ENCODE assay signal across 8 cellular contexts in the genomic region with DNA sequence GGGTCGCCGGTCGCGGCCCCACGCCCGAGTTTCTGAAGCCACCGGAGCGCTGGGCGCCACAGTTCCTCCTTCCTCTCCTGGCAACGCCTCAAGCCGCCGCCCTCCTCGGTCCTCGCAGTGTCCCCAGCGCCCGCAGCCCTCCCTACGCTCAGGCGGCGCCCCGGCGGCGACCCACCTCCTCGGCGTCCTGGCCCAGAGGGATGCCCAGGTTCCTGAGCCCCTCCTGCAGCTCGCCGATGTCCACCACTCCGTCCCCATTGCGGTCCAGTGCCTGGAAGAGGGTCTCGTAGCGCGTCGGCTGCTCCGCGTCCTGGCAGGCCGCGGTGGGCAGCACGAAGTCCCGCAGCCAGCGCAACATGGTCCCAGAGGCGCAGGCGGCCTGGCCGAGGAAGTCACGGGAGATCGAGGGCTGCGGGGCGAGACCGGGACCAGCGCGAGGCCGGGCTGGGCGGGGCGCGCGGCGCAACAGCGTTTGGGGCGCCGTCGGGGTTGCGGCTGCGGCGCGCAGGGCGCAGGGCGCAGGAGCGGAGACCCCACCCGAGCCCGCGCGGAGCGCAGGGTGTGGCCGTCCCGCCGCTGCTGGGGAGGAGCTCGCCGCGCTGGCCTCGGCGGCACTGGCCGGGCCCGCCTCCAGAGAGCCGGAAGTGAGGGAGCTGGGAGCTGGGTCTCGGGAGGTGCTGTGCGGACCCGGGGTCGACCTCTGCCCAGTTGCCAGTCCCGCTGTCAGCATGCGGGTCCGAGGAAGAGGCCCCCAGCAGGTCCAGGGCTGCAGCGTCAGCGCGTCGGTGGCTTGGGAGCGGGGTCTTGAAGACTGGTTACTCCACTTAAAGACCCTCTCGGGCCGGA.
DNase-seq lines count a peak whose midpoint lies in the region; ATAC-seq and TF ChIP-seq lines count a peak whose summit lies in the region.

Gene SLC25A24 (minus strand): TSS at position 563 of the 846 bp plus-strand sequence. CDS start 205 bp downstream, at position 358.

- no peak for TF ChIP-seq CTCF in choroid plexus epithelial cell (conservative IDR thresholded peaks at IDR 0.05; ENCODE audit: low read depth, low read length)

- ATAC-seq in HG02973 (IDR thresholded peaks at IDR 0.05; ENCODE audit: unreplicated experiment): peak; percentile 66

- peak within 1 kb of the TSS; percentile 97 for H3K4me3 ChIP-seq in choroid plexus epithelial cell (ENCODE audit: low read depth, low read length)

- DNase-seq in NK-92 treated with Interleukin-12 subunit alpha and Interleukin-12 subunit beta, amount 100 ng/mL, for 24 hours (lab: John Stamatoyannopoulos, UW): peak; percentile 58
- no peak for DNase-seq in NK-92 (lab: John Stamatoyannopoulos, UW; ENCODE audit: unreplicated experiment)
- peak; percentile 89 for DNase-seq in NCI-H2227 (lab: John Stamatoyannopoulos, UW; ENCODE audit: unreplicated experiment)
- peak; percentile 59 to 65 for DNase-seq in activated CD4-positive, alpha-beta T cell treated with anti-CD3 and anti-CD28 coated beads for 24 hours (ENCODE audit: low read depth in 2 of 2)
- DNase-seq in choroid plexus epithelial cell (ENCODE audit: low read depth): peak; percentile 77
- peak; percentile 61 for DNase-seq in kidney glomerular epithelial cell (lab: John Stamatoyannopoulos, UW)
- DNase-seq in stimulated activated CD4-positive, alpha-beta T cell treated with anti-CD3 and anti-CD28 coated beads, Interleukin-1b, Interleukin-23, amount 100 ng/mL, for 1 hour (ENCODE audit: low read depth in 2 of 2): peak; percentile 29
